ENCODE assay signal across 13 cellular contexts in the genomic region with DNA sequence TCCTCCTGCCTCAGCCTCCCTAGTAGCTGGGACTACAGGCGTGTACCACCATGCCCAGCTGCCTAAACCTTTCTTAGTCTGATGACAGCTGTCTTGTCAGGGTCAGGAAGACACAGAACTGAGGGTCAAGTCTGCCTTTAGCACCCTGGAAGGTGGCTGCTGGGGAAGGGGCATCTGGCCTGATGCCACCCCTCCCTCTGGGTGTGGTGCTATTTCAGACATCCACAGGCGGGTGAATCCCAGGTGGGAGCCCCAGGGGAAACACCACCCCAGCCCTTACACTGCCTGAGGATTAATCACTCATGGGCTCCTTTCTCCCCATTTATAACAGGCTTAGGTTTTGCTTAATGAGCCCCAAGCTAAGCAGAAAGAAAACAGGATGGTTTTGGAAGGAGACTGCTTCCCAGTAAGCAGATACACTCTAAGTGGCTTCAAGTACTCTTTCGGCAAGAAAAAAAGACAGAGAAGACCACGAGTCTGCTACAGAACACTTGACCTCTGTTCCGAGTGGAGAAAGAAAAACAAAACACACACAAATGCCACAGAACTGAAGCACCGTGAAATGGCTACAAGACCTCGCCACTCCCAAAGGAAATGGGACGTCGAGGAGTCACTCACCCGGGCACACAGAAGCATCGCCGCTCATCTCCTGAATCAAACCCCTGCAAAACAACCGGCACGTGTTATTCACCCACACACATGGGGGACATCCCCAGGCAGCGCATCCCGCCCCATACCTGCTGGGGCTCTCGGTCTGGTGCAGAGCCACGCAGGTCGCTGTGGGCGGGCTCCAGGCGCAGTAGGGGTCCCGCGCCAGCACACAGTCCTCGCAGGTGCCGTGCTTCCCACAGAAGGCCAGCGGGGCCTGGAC.
DNase-seq lines count a peak whose midpoint lies in the region; ATAC-seq lines count a peak whose summit lies in the region.
"Had no signal": no experiment of that assay in that cellular context is flagged by ENCODE, and none has a peak within 500 bp of the region (broad histone marks: within the 10 kb centered on the region; RNA-seq: fewer than 3 reads in every experiment).

No MANE protein-coding gene starts in this region.

- intact Hi-C loops in activated T-helper 1 cell treated with anti-CD3 and anti-CD28 coated beads, Interleukin-12 subunit alpha, Interleukin-12 subunit beta, Interleukin-2, Interleukin-4 antibody, amounts not matched to agents 30 ng/mL and 10 ng/mL and 1 ng/mL, durations not matched to agents 14 hours and 24 hours and 36 hours (cut with micrococcal nuclease): no loop called here

- no peaks in the 10 kb centered on the region for H3K9me3 ChIP-seq in BLaER1
- H3K9me3 ChIP-seq: prostate gland had no signal

- ATAC-seq in GM21381 (IDR thresholded peaks at IDR 0.05; ENCODE audit: unreplicated experiment): no peak

- no peaks in the 10 kb centered on the region for H3K27me3 Mint-ChIP-seq in activated T-helper 1 cell treated with anti-CD3 and anti-CD28 coated beads, Interleukin-12 subunit alpha, Interleukin-12 subunit beta, Interleukin-2, Interleukin-4 antibody, amounts not matched to agents 30 ng/mL and 10 ng/mL and 1 ng/mL, durations not matched to agents 14 hours and 24 hours and 36 hours (ENCODE audit: insufficient read depth)
- H3K27me3 Mint-ChIP-seq: IgD-negative memory B cell had no signal

- H3K4me1 ChIP-seq in BLaER1: peaks cover 65% of the 10 kb centered on the region
- H3K4me1 ChIP-seq: prostate gland had no signal

- peaks cover 80% of the 10 kb centered on the region for H3K36me3 ChIP-seq in BLaER1

- H4K20me1 ChIP-seq in BLaER1: peaks cover 89% of the 10 kb centered on the region

- H3K4me1 Mint-ChIP-seq in activated T-helper 1 cell treated with anti-CD3 and anti-CD28 coated beads, Interleukin-12 subunit alpha, Interleukin-12 subunit beta, Interleukin-2, Interleukin-4 antibody, amounts not matched to agents 30 ng/mL and 10 ng/mL and 1 ng/mL, durations not matched to agents 14 hours and 24 hours and 36 hours (ENCODE audit: low read depth): peaks cover 63% of the 10 kb centered on the region

- peak overlapping the region; percentile 92 for H3K4me2 ChIP-seq in BLaER1
- H3K4me2 ChIP-seq: PC-9 had no signal

- peaks cover 81% of the 10 kb centered on the region for H3K36me3 Mint-ChIP-seq in activated T-helper 1 cell treated with anti-CD3 and anti-CD28 coated beads, Interleukin-12 subunit alpha, Interleukin-12 subunit beta, Interleukin-2, Interleukin-4 antibody, amounts not matched to agents 30 ng/mL and 10 ng/mL and 1 ng/mL, durations not matched to agents 14 hours and 24 hours and 36 hours (ENCODE audit: low read depth)

- no peak overlapping the region for H3K9ac ChIP-seq in BLaER1

- H3K27me3 ChIP-seq in BLaER1: no peaks in the 10 kb centered on the region

- H3K4me3 Mint-ChIP-seq in activated T-helper 1 cell treated with anti-CD3 and anti-CD28 coated beads, Interleukin-12 subunit alpha, Interleukin-12 subunit beta, Interleukin-2, Interleukin-4 antibody, amounts not matched to agents 30 ng/mL and 10 ng/mL and 1 ng/mL, durations not matched to agents 14 hours and 24 hours and 36 hours: no peak overlapping the region

- H3K9me3 Mint-ChIP-seq in activated T-helper 1 cell treated with anti-CD3 and anti-CD28 coated beads, Interleukin-12 subunit alpha, Interleukin-12 subunit beta, Interleukin-2, Interleukin-4 antibody, amounts not matched to agents 30 ng/mL and 10 ng/mL and 1 ng/mL, durations not matched to agents 14 hours and 24 hours and 36 hours: no peaks in the 10 kb centered on the region

- DNase-seq in Caki2 (ENCODE audit: low read depth): peak; percentile 72
- no peak for DNase-seq in activated T-helper 1 cell treated with anti-CD3 and anti-CD28 coated beads, Interleukin-12 subunit alpha, Interleukin-12 subunit beta, Interleukin-2, Interleukin-4 antibody, amounts not matched to agents 30 ng/mL and 10 ng/mL and 1 ng/mL, durations not matched to agents 14 hours and 24 hours and 36 hours (ENCODE audit: low spot score)
- peak; percentile 89 for DNase-seq in left kidney (ENCODE audit: low read depth, low spot score)
- DNase-seq in NK-92 treated with Interleukin-12 subunit alpha and Interleukin-12 subunit beta, amount 100 ng/mL, for 24 hours (lab: John Stamatoyannopoulos, UW): no peak
- DNase-seq in HuH-7.5 (ENCODE audit: low spot score): no peak
- DNase-seq in OCI-M2 (lab: John Stamatoyannopoulos, UW; ENCODE audit: unreplicated experiment): no peak
- DNase-seq: C1 segment of cervical spinal cord, NCI-H1105, PC-9 had no signal

- in situ Hi-C loops in Caki2 (cut with HindIII; ENCODE audit: low pct_unique_long_range_greater_than_20kb, low sequenced_read_pairs): no loop called here

- peak overlapping the region; percentile 65 for H3K27ac Mint-ChIP-seq in activated T-helper 1 cell treated with anti-CD3 and anti-CD28 coated beads, Interleukin-12 subunit alpha, Interleukin-12 subunit beta, Interleukin-2, Interleukin-4 antibody, amounts not matched to agents 30 ng/mL and 10 ng/mL and 1 ng/mL, durations not matched to agents 14 hours and 24 hours and 36 hours

- no peak overlapping the region for H3K4me3 ChIP-seq in BLaER1
- H3K4me3 ChIP-seq: PC-9, prostate gland had no signal

- no peak overlapping the region for H3K27ac ChIP-seq in BLaER1
- H3K27ac ChIP-seq: PC-9, prostate gland had no signal

Comparison
In these comparisons a context has a peak if more than half of its experiments do, and no peak if none do; other contexts are left out.
1. DNase-seq: peak in Caki2 (single experiment) and left kidney (single experiment); none in activated T-helper 1 cell treated with anti-CD3 and anti-CD28 coated beads, Interleukin-12 subunit alpha, Interleukin-12 subunit beta, Interleukin-2, Interleukin-4 antibody, amounts not matched to agents 30 ng/mL and 10 ng/mL and 1 ng/mL, durations not matched to agents 14 hours and 24 hours and 36 hours (single experiment), NK-92 treated with Interleukin-12 subunit alpha and Interleukin-12 subunit beta, amount 100 ng/mL, for 24 hours (single experiment), HuH-7.5 (single experiment) and OCI-M2 (single experiment).